In the genomic region with DNA sequence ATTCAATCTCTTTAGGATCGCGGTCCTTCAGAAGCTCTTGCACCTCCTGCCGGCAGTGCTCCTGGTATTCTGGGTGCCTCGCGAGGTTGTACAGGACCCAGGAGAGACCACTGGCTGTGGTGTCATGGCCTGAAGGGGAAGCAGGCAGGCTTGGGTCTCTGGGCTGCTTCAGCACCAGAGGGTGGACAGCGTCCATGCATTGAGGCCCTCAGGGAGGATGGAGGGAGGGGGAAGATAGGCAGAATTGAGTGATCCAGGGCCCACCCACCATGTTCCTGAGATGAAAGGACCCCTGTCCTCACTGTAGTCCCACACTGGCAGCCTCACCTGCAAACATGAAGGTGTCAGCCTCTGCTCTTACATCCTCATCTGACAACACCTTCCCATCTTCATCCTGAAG, we compare ENCODE assay signal across 39 cellular contexts. TPM values are rescaled to one million over a fixed set of nuclear protein-coding genes. Genes with fewer than 3 reads are reported as not detected.
A peak's percentile ranks its signal among the peaks of the same experiment; 100 is the strongest.
DNase-seq lines count a peak whose midpoint lies in the region; ATAC-seq, FAIRE-seq and TF ChIP-seq lines count a peak whose summit lies in the region.
"Had no signal": no experiment of that assay in that cellular context is flagged by ENCODE, and none has a peak within 500 bp of the region (broad histone marks: within the 10 kb centered on the region; RNA-seq: fewer than 3 reads in every experiment).

No MANE protein-coding gene starts in this region.

- H3K36me3 Mint-ChIP-seq in activated CD4-positive, alpha-beta T cell treated with anti-CD3 and anti-CD28 coated beads for 36 hours (ENCODE audit: low read depth), result no peaks in the 10 kb centered on the region
- H3K36me3 Mint-ChIP-seq: brain; CD4-positive, alpha-beta memory T cell had no signal

- BruUV-seq in K562 (replicated peaks; lab: Mats Ljungman, UMichigan), result no TSS peak

- no peak overlapping the region for H3K4me2 ChIP-seq in DND-41 (ENCODE audit: insufficient read depth, low read length)
- no peak overlapping the region for H3K4me2 ChIP-seq in K562 (ENCODE audit: insufficient read depth, low read length)

- no peak overlapping the region for H3K27ac ChIP-seq in DND-41 (ENCODE audit: low read length)
- no peak overlapping the region for H3K27ac ChIP-seq in K562 (ENCODE audit: extremely low read depth, low read depth, low read length)
- H3K27ac ChIP-seq: neutrophil, testis, VCaP had no signal

- 1% methylated on average over 6 of the region's 6 CpGs for WGBS in K562 (ENCODE audit: insufficient coverage, low coverage, missing lambda C conversion rate)

- CTCF ChIA-PET in activated CD4-positive, alpha-beta T cell treated with anti-CD3 and anti-CD28 coated beads for 36 hours (lab: Charles Lee), result interaction anchor here (0.6 kb wide), 1 partner anchor 8 kb away, joined by 3 read pairs; no protein-coding TSS in a partner anchor
- CTCF ChIA-PET in K562 (lab: Yijun Ruan, JAX; ENCODE audit: low intra/inter-chr PET ratio), result no interaction called here

- H3K4me1 ChIP-seq in DND-41 (ENCODE audit: insufficient read depth, low read length) (no peaks in the 10 kb centered on the region), K562 (replicated peaks in 1 of 2; ENCODE audit: control insufficient read depth in 2 of 2, insufficient read depth in 2 of 2, low read length in 2 of 2) (no peaks in the 10 kb centered on the region)
- H3K4me1 ChIP-seq: testis had no signal

- H3K36me3 ChIP-seq in DND-41 (ENCODE audit: insufficient read depth, low read length) (no peaks in the 10 kb centered on the region), K562 (ENCODE audit: control insufficient read depth, insufficient read depth, low read length) (no peaks in the 10 kb centered on the region)
- H3K36me3 ChIP-seq: neutrophil had no signal

- no peak overlapping the region for H3K9ac ChIP-seq in DND-41 (ENCODE audit: low read depth, low read length)
- H3K9ac ChIP-seq in K562 (ENCODE audit: insufficient read depth in 1 of 2, low read depth in 2 of 2, low read length in 2 of 2), result no peak overlapping the region

- no peak for TF ChIP-seq RAD21 in K562 (CRISPR knock-in tag; conservative IDR thresholded peaks at IDR 0.05 in 1 of 2, IDR thresholded peaks at IDR 0.05 in 1 of 2)

- H3K27me3 ChIP-seq in DND-41 (ENCODE audit: insufficient read depth, low read length, poor library complexity) (no peaks in the 10 kb centered on the region), K562 (ENCODE audit: control insufficient read depth in 2 of 2, insufficient read depth in 2 of 2, low read length in 2 of 2) (peaks cover 0 to 3% of the 10 kb centered on the region in 2 experiments; a peak in 1 of 5 replicates)
- H3K27me3 ChIP-seq: testis had no signal

- H3K27me3 Mint-ChIP-seq in activated CD4-positive, alpha-beta T cell treated with anti-CD3 and anti-CD28 coated beads for 36 hours, result peaks cover 26% of the 10 kb centered on the region
- H3K27me3 Mint-ChIP-seq: brain had no signal

- H3K9me1 ChIP-seq in K562 (ENCODE audit: control insufficient read depth, insufficient read depth, low read length), result no peaks in the 10 kb centered on the region

- H3K4me1 Mint-ChIP-seq in activated CD4-positive, alpha-beta T cell treated with anti-CD3 and anti-CD28 coated beads for 36 hours, result no peaks in the 10 kb centered on the region
- H3K4me1 Mint-ChIP-seq: brain; CD4-positive, alpha-beta memory T cell; endodermal cell; mesothelial cell of epicardium had no signal

- H3K27ac Mint-ChIP-seq in activated CD4-positive, alpha-beta T cell treated with anti-CD3 and anti-CD28 coated beads for 36 hours, result no peak overlapping the region
- H3K27ac Mint-ChIP-seq: brain; CD4-positive, alpha-beta memory T cell; endodermal cell; mesothelial cell of epicardium had no signal

- POLR2A ChIA-PET in activated CD4-positive, alpha-beta T cell treated with anti-CD3 and anti-CD28 coated beads for 36 hours (lab: Charles Lee), result no interaction called here
- POLR2A ChIA-PET in K562 (lab: Yijun Ruan, JAX), result no interaction called here

- H4K20me1 ChIP-seq in DND-41 (ENCODE audit: insufficient read depth, low read length), result no peaks in the 10 kb centered on the region
- no peaks in the 10 kb centered on the region for H4K20me1 ChIP-seq in K562 (replicated peaks; ENCODE audit: control insufficient read depth, insufficient read depth, low read length)

- no peak for FAIRE-seq in K562 (lab: Jason Lieb, UNC)
- FAIRE-seq: A204.1, GM12891, kidney had no signal

- H3K4me3 Mint-ChIP-seq in activated CD4-positive, alpha-beta T cell treated with anti-CD3 and anti-CD28 coated beads for 36 hours, result no peak overlapping the region
- H3K4me3 Mint-ChIP-seq: brain; CD4-positive, alpha-beta memory T cell; endodermal cell; mesothelial cell of epicardium had no signal

- TF ChIP-seq CTCF in DND-41 (IDR thresholded peaks at IDR 0.05; ENCODE audit: borderline replicate concordance, extremely low read depth, low read length, poor library complexity, severe bottlenecking) (no peak), NB4 (IDR thresholded peaks at IDR 0.05; ENCODE audit: low read depth, low read length) (no peak), K562 (IDR thresholded peaks at IDR 0.05 in 2 of 3, conservative IDR thresholded peaks at IDR 0.05 in 1 of 3; ENCODE audit: insufficient read depth in 2 of 3, low read depth in 1 of 3, low read length in 3 of 3) (no peak)

- ATAC-seq in activated CD4-positive, alpha-beta T cell treated with anti-CD3 and anti-CD28 coated beads for 36 hours, result no peak
- ATAC-seq in DND-41 (ENCODE audit: insufficient read depth, low read depth) (peak; percentile 44; the same call in 1 of the 3 replicates), K562 (no peak)
- ATAC-seq: right cardiac atrium; stimulated activated naive CD8-positive, alpha-beta T cell treated with anti-CD3 and anti-CD28 coated beads, Interleukin-15, Interleukin-2, amounts not matched to agents 100 U/mL and 50 U/mL, for 24 hours had no signal

- no peaks in the 10 kb centered on the region for H3K9me3 ChIP-seq in DND-41 (ENCODE audit: insufficient read depth, low read length, severe bottlenecking)
- no peaks in the 10 kb centered on the region for H3K9me3 ChIP-seq in K562 (replicated peaks; ENCODE audit: control insufficient read depth, insufficient read depth, low read depth, low read length)
- H3K9me3 ChIP-seq: neutrophil, testis had no signal

- in situ Hi-C loops in K562 (cut with MboI) (no loop called here), G401 (cut with HindIII; ENCODE audit: low sequenced_read_pairs) (no loop called here)

- no peaks in the 10 kb centered on the region for H3K79me2 ChIP-seq in DND-41 (ENCODE audit: insufficient read depth, low read length)
- H3K79me2 ChIP-seq in K562 (ENCODE audit: control insufficient read depth, insufficient read depth, low read length), result no peaks in the 10 kb centered on the region

- TF ChIP-seq POLR2A in NB4 (IDR thresholded peaks at IDR 0.05; ENCODE audit: extremely low read depth, insufficient read length) (no peak), K562 (conservative IDR thresholded peaks at IDR 0.05) (no peak)

- H2AFZ ChIP-seq in DND-41 (ENCODE audit: low read depth, low read length), result no peak overlapping the region
- H2AFZ ChIP-seq in K562 (ENCODE audit: low read depth, low read length), result no peak overlapping the region

- H3K9me3 Mint-ChIP-seq in activated CD4-positive, alpha-beta T cell treated with anti-CD3 and anti-CD28 coated beads for 36 hours (ENCODE audit: low read depth), result no peaks in the 10 kb centered on the region

- TF ChIP-seq EP300 in K562 (IDR thresholded peaks at IDR 0.05; ENCODE audit: low read length), result no peak

- intact Hi-C loops in activated CD4-positive, alpha-beta T cell treated with anti-CD3 and anti-CD28 coated beads for 36 hours (cut with DNase I, micrococcal nuclease), result no loop called here
- intact Hi-C loops in K562 (cut with micrococcal nuclease), result no loop called here

- peak; percentile 29 for DNase-seq in activated CD4-positive, alpha-beta T cell treated with anti-CD3 and anti-CD28 coated beads for 36 hours
- DNase-seq in activated CD4-positive, alpha-beta T cell treated with anti-CD3 and anti-CD28 coated beads for 48 hours, result no peak
- peak; percentile 49 for DNase-seq in DND-41
- peak; percentile 40 for DNase-seq in NB4 (ENCODE audit: low read depth)
- DNase-seq in K562 (ENCODE audit: extremely low read depth in 1 of 4, low spot score in 3 of 4), result peak in 3 of 4 experiments; percentile 24 to 41 (median 38)
- DNase-seq in G401 (ENCODE audit: low spot score), result no peak
- no peak for DNase-seq in NCI-H69 (lab: John Stamatoyannopoulos, UW)
- no peak for DNase-seq in AG08395 (ENCODE audit: low spot score)
- DNase-seq: activated CD4-positive, alpha-beta T cell treated with anti-CD3 and anti-CD28 coated beads, Interleukin-2, amount 50 U/mL, for 1 hour; activated CD8-positive, alpha-beta memory T cell treated with anti-CD3 and anti-CD28 coated beads, Interleukin-2, amount 50 U/mL, for 4 hours; activated naive CD4-positive, alpha-beta T cell treated with Interleukin-2 at 50 U/mL for 16 hours; amniotic stem cell; CD4-positive, alpha-beta memory T cell; cerebellar nuclear complex; dermis blood vessel endothelial cell; endodermal cell; head of caudate nucleus; kidney; NCI-H1105 treated with DMSO at 0.1 percent for 48 hours; NCI-H1930; NCI-H510A treated with DMSO at 0.1 percent for 48 hours; right cardiac atrium; Right ventricle myocardium superior; stimulated activated CD4-positive, alpha-beta T cell treated with anti-CD3 and anti-CD28 coated beads, Interleukin-1b, Interleukin-23, amount 100 ng/mL, for 48 hours; stimulated activated naive CD8-positive, alpha-beta T cell treated with anti-CD3 and anti-CD28 coated beads, Interleukin-15, Interleukin-2, amounts not matched to agents 100 U/mL and 50 U/mL, for 24 hours; testis had no signal

- no peak overlapping the region for H3K4me3 ChIP-seq in DND-41 (ENCODE audit: low read depth in 1 of 2, low read length in 2 of 2)
- no peak overlapping the region for H3K4me3 ChIP-seq in NB4 (ENCODE audit: low read depth, low read length)
- no peak overlapping the region for H3K4me3 ChIP-seq in K562
- H3K4me3 ChIP-seq: testis had no signal

RNA-seq across cellular contexts. Expression of a gene that starts 17.9 kb away (rescaled TPM):
- not detected for total RNA-seq in activated CD4-positive, alpha-beta T cell treated with anti-CD3 and anti-CD28 coated beads for 36 hours
- not detected in 2 replicates for total RNA-seq in K562 (2011; cell fraction: chromatin; rRNA removed; ENCODE audit: low replicate concordance)
- not detected in 2 replicates for total RNA-seq in K562 (2011; cell fraction: nucleolus; rRNA removed)
- total RNA-seq in K562 (2011; cell fraction: nucleoplasm; rRNA removed), result not detected in 2 replicates
- total RNA-seq in K562 (2014; rRNA removed), result not detected in 2 replicates
- total RNA-seq in K562 (2014; rRNA removed; fragmentation: Illumina TruSeq; extraction: Trizol), result not detected in 2 replicates
- not detected in 2 replicates for total RNA-seq in K562 (2015; rRNA removed; fragmentation: Illumina TruSeq; extraction: Trizol)
- not detected in 2 replicates for total RNA-seq in K562 (2021)
- polyA plus RNA-seq in K562 (2011; rRNA removed), result not detected in 2 replicates
- polyA plus RNA-seq in K562 (2011; cell fraction: cytosol; rRNA removed), result not detected in 2 replicates
- not detected in 2 replicates for polyA plus RNA-seq in K562 (2011; cell fraction: nucleus; rRNA removed)
- 0.01 TPM in 2 replicates for polyA plus RNA-seq in K562 (2012)
- polyA plus RNA-seq in K562 (2014; fragmentation: Illumina TruSeq; extraction: Trizol), result not detected in 2 replicates
- polyA plus RNA-seq in K562 (2014; fragmentation: Nextera tagmentation; extraction: Ambion mirVana), result not detected
- not detected in 2 replicates for polyA plus RNA-seq in K562 (2014; rRNA removed)
- not detected in 2 replicates for polyA minus RNA-seq in K562 (2011; rRNA and poly(A)+ RNA removed)
- not detected in 2 replicates for polyA minus RNA-seq in K562 (2011; cell fraction: cytosol; rRNA and poly(A)+ RNA removed)
- polyA minus RNA-seq in K562 (2011; cell fraction: nucleus; rRNA and poly(A)+ RNA removed), result not detected in 2 replicates
- total RNA-seq in G401 (2014; rRNA removed; shearing (Covaris generic)), result not detected in 2 replicates
- total RNA-seq: CD4-positive, alpha-beta memory T cell; dermis blood vessel endothelial cell; endodermal cell; fibroblast of villous mesenchyme; H4; kidney; lower leg skin; mesothelial cell of epicardium; posterior vena cava; right cardiac atrium; Right ventricle myocardium superior; T-helper 2 cell treated with Interferon-gamma antibody and Interleukin-4, amounts not matched to agents 100 ng/mL and 5 ng/mL, for 36 hours; ureter had no signal
- polyA plus RNA-seq: CD4-positive, alpha-beta memory T cell; esophagus; right cardiac atrium had no signal

RNA-seq across cellular contexts. Expression of a gene that starts 31.8 kb away (rescaled TPM):
- total RNA-seq in activated CD4-positive, alpha-beta T cell treated with anti-CD3 and anti-CD28 coated beads for 36 hours, result not detected
- not detected in 2 replicates for total RNA-seq in K562 (2011; cell fraction: chromatin; rRNA removed; ENCODE audit: low replicate concordance)
- total RNA-seq in K562 (2011; cell fraction: nucleolus; rRNA removed), result not detected in 2 replicates
- not detected in 2 replicates for total RNA-seq in K562 (2011; cell fraction: nucleoplasm; rRNA removed)
- not detected in 2 replicates for total RNA-seq in K562 (2014; rRNA removed)
- not detected in 2 replicates for total RNA-seq in K562 (2014; rRNA removed; fragmentation: Illumina TruSeq; extraction: Trizol)
- not detected in 2 replicates for total RNA-seq in K562 (2015; rRNA removed; fragmentation: Illumina TruSeq; extraction: Trizol)
- total RNA-seq in K562 (2021), result not detected in 2 replicates
- polyA plus RNA-seq in K562 (2011; rRNA removed), result not detected in 2 replicates
- polyA plus RNA-seq in K562 (2011; cell fraction: cytosol; rRNA removed), result not detected in 2 replicates
- polyA plus RNA-seq in K562 (2011; cell fraction: nucleus; rRNA removed), result not detected in 2 replicates
- not detected in 2 replicates for polyA plus RNA-seq in K562 (2012)
- not detected in 2 replicates for polyA plus RNA-seq in K562 (2014; fragmentation: Illumina TruSeq; extraction: Trizol)
- polyA plus RNA-seq in K562 (2014; fragmentation: Nextera tagmentation; extraction: Ambion mirVana), result not detected
- not detected in 2 replicates for polyA plus RNA-seq in K562 (2014; rRNA removed)
- polyA minus RNA-seq in K562 (2011; rRNA and poly(A)+ RNA removed), result not detected in 2 replicates
- polyA minus RNA-seq in K562 (2011; cell fraction: cytosol; rRNA and poly(A)+ RNA removed), result not detected in 2 replicates
- polyA minus RNA-seq in K562 (2011; cell fraction: nucleus; rRNA and poly(A)+ RNA removed), result not detected in 2 replicates
- not detected in 2 replicates for total RNA-seq in G401 (2014; rRNA removed; shearing (Covaris generic))
- total RNA-seq: CD4-positive, alpha-beta memory T cell; dermis blood vessel endothelial cell; endodermal cell; fibroblast of villous mesenchyme; H4; kidney; lower leg skin; mesothelial cell of epicardium; posterior vena cava; right cardiac atrium; Right ventricle myocardium superior; T-helper 2 cell treated with Interferon-gamma antibody and Interleukin-4, amounts not matched to agents 100 ng/mL and 5 ng/mL, for 36 hours; testis; ureter had no signal
- polyA plus RNA-seq: CD4-positive, alpha-beta memory T cell; esophagus; right cardiac atrium had no signal

RNA-seq across cellular contexts. Expression of a gene that starts 41.8 kb away (rescaled TPM):
- total RNA-seq in activated CD4-positive, alpha-beta T cell treated with anti-CD3 and anti-CD28 coated beads for 36 hours, result not detected
- total RNA-seq in K562 (2011; cell fraction: chromatin; rRNA removed; ENCODE audit: low replicate concordance), result not detected in 2 replicates
- not detected in 2 replicates for total RNA-seq in K562 (2011; cell fraction: nucleolus; rRNA removed)
- total RNA-seq in K562 (2011; cell fraction: nucleoplasm; rRNA removed), result not detected in 2 replicates
- total RNA-seq in K562 (2014; rRNA removed) (not detected in 2 replicates), K562 (2014; rRNA removed; fragmentation: Illumina TruSeq; extraction: Trizol) (not detected in 2 replicates), K562 (2015; rRNA removed; fragmentation: Illumina TruSeq; extraction: Trizol) (not detected in 2 replicates), K562 (2021) (not detected in 2 replicates)
- polyA plus RNA-seq in K562 (2011; rRNA removed) (not detected in 2 replicates), K562 (2014; fragmentation: Illumina TruSeq; extraction: Trizol) (not detected in 2 replicates), K562 (2014; fragmentation: Nextera tagmentation; extraction: Ambion mirVana) (not detected), K562 (2014; rRNA removed) (not detected in 2 replicates)
- polyA plus RNA-seq in K562 (2011; cell fraction: cytosol; rRNA removed), result not detected in 2 replicates
- polyA plus RNA-seq in K562 (2011; cell fraction: nucleus; rRNA removed), result not detected in 2 replicates
- not detected in 2 replicates for polyA plus RNA-seq in K562 (2012)
- not detected in 2 replicates for polyA minus RNA-seq in K562 (2011; rRNA and poly(A)+ RNA removed)
- not detected in 2 replicates for polyA minus RNA-seq in K562 (2011; cell fraction: cytosol; rRNA and poly(A)+ RNA removed)
- not detected in 2 replicates for polyA minus RNA-seq in K562 (2011; cell fraction: nucleus; rRNA and poly(A)+ RNA removed)
- total RNA-seq in G401 (2014; rRNA removed; shearing (Covaris generic)), result not detected in 2 replicates
- total RNA-seq: CD4-positive, alpha-beta memory T cell; dermis blood vessel endothelial cell; endodermal cell; fibroblast of villous mesenchyme; H4; kidney; lower leg skin; mesothelial cell of epicardium; posterior vena cava; right cardiac atrium; Right ventricle myocardium superior; T-helper 2 cell treated with Interferon-gamma antibody and Interleukin-4, amounts not matched to agents 100 ng/mL and 5 ng/mL, for 36 hours; testis; ureter had no signal
- polyA plus RNA-seq: CD4-positive, alpha-beta memory T cell; esophagus; right cardiac atrium had no signal

RNA-seq across cellular contexts. Expression of a gene that starts 45.9 kb away (rescaled TPM):
- not detected for total RNA-seq in activated CD4-positive, alpha-beta T cell treated with anti-CD3 and anti-CD28 coated beads for 36 hours
- total RNA-seq in K562 (2011; cell fraction: chromatin; rRNA removed; ENCODE audit: low replicate concordance), result not detected in 2 replicates
- total RNA-seq in K562 (2011; cell fraction: nucleolus; rRNA removed), result not detected in 2 replicates
- not detected in 2 replicates for total RNA-seq in K562 (2011; cell fraction: nucleoplasm; rRNA removed)
- total RNA-seq in K562 (2014; rRNA removed), result not detected in 2 replicates
- not detected in 2 replicates for total RNA-seq in K562 (2014; rRNA removed; fragmentation: Illumina TruSeq; extraction: Trizol)
- total RNA-seq in K562 (2015; rRNA removed; fragmentation: Illumina TruSeq; extraction: Trizol), result not detected in 2 replicates
- not detected in 2 replicates for total RNA-seq in K562 (2021)
- polyA plus RNA-seq in K562 (2011; rRNA removed), result not detected in 2 replicates
- not detected in 2 replicates for polyA plus RNA-seq in K562 (2011; cell fraction: cytosol; rRNA removed)
- polyA plus RNA-seq in K562 (2011; cell fraction: nucleus; rRNA removed), result not detected in 2 replicates
- polyA plus RNA-seq in K562 (2012), result not detected in 2 replicates
- not detected in 2 replicates for polyA plus RNA-seq in K562 (2014; fragmentation: Illumina TruSeq; extraction: Trizol)
- polyA plus RNA-seq in K562 (2014; fragmentation: Nextera tagmentation; extraction: Ambion mirVana), result not detected
- not detected in 2 replicates for polyA plus RNA-seq in K562 (2014; rRNA removed)
- not detected in 2 replicates for polyA minus RNA-seq in K562 (2011; rRNA and poly(A)+ RNA removed)
- not detected in 2 replicates for polyA minus RNA-seq in K562 (2011; cell fraction: cytosol; rRNA and poly(A)+ RNA removed)
- polyA minus RNA-seq in K562 (2011; cell fraction: nucleus; rRNA and poly(A)+ RNA removed), result not detected in 2 replicates
- not detected in 2 replicates for total RNA-seq in G401 (2014; rRNA removed; shearing (Covaris generic))
- total RNA-seq: CD4-positive, alpha-beta memory T cell; dermis blood vessel endothelial cell; fibroblast of villous mesenchyme; H4; right cardiac atrium; Right ventricle myocardium superior; T-helper 2 cell treated with Interferon-gamma antibody and Interleukin-4, amounts not matched to agents 100 ng/mL and 5 ng/mL, for 36 hours had no signal
- polyA plus RNA-seq: CD4-positive, alpha-beta memory T cell; right cardiac atrium had no signal

Comparison
In these comparisons a context has a peak if more than half of its experiments do, and no peak if none do; other contexts are left out.
1. DNase-seq: peak in activated CD4-positive, alpha-beta T cell treated with anti-CD3 and anti-CD28 coated beads for 36 hours (single experiment), DND-41 (single experiment), NB4 (single experiment) and K562 (3 of 4); none in activated CD4-positive, alpha-beta T cell treated with anti-CD3 and anti-CD28 coated beads for 48 hours (single experiment), G401 (single experiment), NCI-H69 (single experiment) and AG08395 (single experiment).